1 cellular context compared by ENCODE assay signal in genomic region chr11:126561327-126561893, GRCh38.
TF ChIP-seq lines count a peak whose summit lies in the region.

No MANE protein-coding gene starts in this region.

TF ChIP-seq in WTC11, 78 proteins besides CTCF, POLR2A, EP300 and RAD21 (continued from another document and continues in another):
- TF ChIP-seq ZNF532 (CRISPR knock-in tag; IDR thresholded peaks at IDR 0.05; ENCODE audit: borderline replicate concordance) (no peak), JUN (CRISPR knock-in tag; IDR thresholded peaks at IDR 0.05) (0 out of 2 replicates have a peak, but pooled peaks have one; percentile 32), ZNF423 (CRISPR knock-in tag; IDR thresholded peaks at IDR 0.05) (no peak), ATF6 (CRISPR knock-in tag; IDR thresholded peaks at IDR 0.05) (no peak), NR2C2 (CRISPR knock-in tag; IDR thresholded peaks at IDR 0.05) (no peak), TCF7 (CRISPR knock-in tag; IDR thresholded peaks at IDR 0.05; ENCODE audit: low read depth) (no peak), ZBTB43 (CRISPR knock-in tag; IDR thresholded peaks at IDR 0.05) (peak; percentile 25; the same call in 1 of the 2 replicates), NFATC4 (CRISPR knock-in tag; IDR thresholded peaks at IDR 0.05) (no peak), ZBTB21 (CRISPR knock-in tag; IDR thresholded peaks at IDR 0.05; ENCODE audit: borderline replicate concordance) (0 out of 2 replicates have a peak, but pooled peaks have one; percentile 66), PRRX2 (CRISPR knock-in tag; IDR thresholded peaks at IDR 0.05) (no peak), ZMAT4 (CRISPR knock-in tag; IDR thresholded peaks at IDR 0.05) (no peak), ATF3 (CRISPR knock-in tag; conservative IDR thresholded peaks at IDR 0.05) (no peak), EMX1 (CRISPR knock-in tag; IDR thresholded peaks at IDR 0.05) (no peak), RELA (CRISPR knock-in tag; IDR thresholded peaks at IDR 0.05; ENCODE audit: borderline replicate concordance) (no peak), TEAD4 (CRISPR knock-in tag; IDR thresholded peaks at IDR 0.05) (peak; percentile 83), NR1H2 (CRISPR knock-in tag; IDR thresholded peaks at IDR 0.05) (peak; percentile 68; the same call in 1 of the 2 replicates), PREB (CRISPR knock-in tag; IDR thresholded peaks at IDR 0.05; ENCODE audit: borderline replicate concordance) (peak; percentile 59; the same call in 1 of the 2 replicates), SMAD3 (CRISPR knock-in tag; IDR thresholded peaks at IDR 0.05; ENCODE audit: borderline replicate concordance) (0 out of 2 replicates have a peak, but pooled peaks have one; percentile 42), TEAD1 (CRISPR knock-in tag; IDR thresholded peaks at IDR 0.05) (peak; percentile 80), TP53 (CRISPR knock-in tag; IDR thresholded peaks at IDR 0.05) (0 out of 2 replicates have a peak, but pooled peaks have one; percentile 61), ZNF121 (CRISPR knock-in tag; IDR thresholded peaks at IDR 0.05) (no peak), SOX15 (CRISPR knock-in tag; IDR thresholded peaks at IDR 0.05) (no peak), E2F5 (CRISPR knock-in tag; IDR thresholded peaks at IDR 0.05) (no peak), MXD4 (CRISPR knock-in tag; IDR thresholded peaks at IDR 0.05; ENCODE audit: borderline replicate concordance) (no peak), ZNF416 (CRISPR knock-in tag; IDR thresholded peaks at IDR 0.05) (no peak), CBFB (CRISPR knock-in tag; IDR thresholded peaks at IDR 0.05; ENCODE audit: low read depth) (no peak), ZNF232 (CRISPR knock-in tag; IDR thresholded peaks at IDR 0.05) (peak; percentile 55; the same call in 1 of the 2 replicates), AR (CRISPR knock-in tag; IDR thresholded peaks at IDR 0.05) (no peak), ZNF219 (CRISPR knock-in tag; IDR thresholded peaks at IDR 0.05; ENCODE audit: borderline replicate concordance) (0 out of 2 replicates have a peak, but pooled peaks have one; percentile 47), ZNF281 (CRISPR knock-in tag; IDR thresholded peaks at IDR 0.05) (no peak), ZNF138 (CRISPR knock-in tag; conservative IDR thresholded peaks at IDR 0.05) (no peak), RORB (CRISPR knock-in tag; IDR thresholded peaks at IDR 0.05) (no peak), MAX (CRISPR knock-in tag; IDR thresholded peaks at IDR 0.05) (peak; percentile 39; the same call in 1 of the 2 replicates), AFF4 (CRISPR knock-in tag; IDR thresholded peaks at IDR 0.05; ENCODE audit: borderline replicate concordance) (no peak), CREM (CRISPR knock-in tag; IDR thresholded peaks at IDR 0.05) (peak; percentile 35; the same call in 1 of the 2 replicates), SMAD4 (CRISPR knock-in tag; IDR thresholded peaks at IDR 0.05) (peak; percentile 16; the same call in 1 of the 2 replicates), OVOL2 (CRISPR knock-in tag; IDR thresholded peaks at IDR 0.05; ENCODE audit: borderline replicate concordance) (no peak), NFYB (CRISPR knock-in tag; conservative IDR thresholded peaks at IDR 0.05; ENCODE audit: low read depth) (no peak), CREB1 (CRISPR knock-in tag; IDR thresholded peaks at IDR 0.05) (no peak)
